ENCODE assay signal across 1 cellular context in the genomic region with DNA sequence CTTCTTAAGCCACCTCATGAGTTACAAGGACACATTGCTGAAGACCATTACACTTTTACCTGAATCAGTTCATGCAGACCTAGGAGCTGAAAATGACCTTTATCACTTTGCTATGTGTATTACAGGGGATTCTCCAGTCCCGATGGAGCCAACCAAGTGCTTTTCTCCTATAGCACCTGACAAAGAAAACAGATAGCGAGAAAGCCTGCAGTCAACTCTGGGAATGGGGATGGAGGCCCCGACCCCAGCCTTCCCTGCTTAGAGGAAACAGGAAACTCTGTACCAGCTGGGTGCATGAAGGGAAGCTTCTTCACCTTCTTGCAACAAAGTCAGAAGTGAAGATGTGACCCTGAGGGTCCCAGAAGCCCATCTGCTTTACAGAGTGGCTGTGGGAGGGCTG.
TF ChIP-seq lines count a peak whose summit lies in the region.

No MANE protein-coding gene starts in this region.

TF ChIP-seq in GM23338, 12 proteins besides CTCF, POLR2A, EP300 and RAD21 (continued from another document):
- TF ChIP-seq, protein P1, sequence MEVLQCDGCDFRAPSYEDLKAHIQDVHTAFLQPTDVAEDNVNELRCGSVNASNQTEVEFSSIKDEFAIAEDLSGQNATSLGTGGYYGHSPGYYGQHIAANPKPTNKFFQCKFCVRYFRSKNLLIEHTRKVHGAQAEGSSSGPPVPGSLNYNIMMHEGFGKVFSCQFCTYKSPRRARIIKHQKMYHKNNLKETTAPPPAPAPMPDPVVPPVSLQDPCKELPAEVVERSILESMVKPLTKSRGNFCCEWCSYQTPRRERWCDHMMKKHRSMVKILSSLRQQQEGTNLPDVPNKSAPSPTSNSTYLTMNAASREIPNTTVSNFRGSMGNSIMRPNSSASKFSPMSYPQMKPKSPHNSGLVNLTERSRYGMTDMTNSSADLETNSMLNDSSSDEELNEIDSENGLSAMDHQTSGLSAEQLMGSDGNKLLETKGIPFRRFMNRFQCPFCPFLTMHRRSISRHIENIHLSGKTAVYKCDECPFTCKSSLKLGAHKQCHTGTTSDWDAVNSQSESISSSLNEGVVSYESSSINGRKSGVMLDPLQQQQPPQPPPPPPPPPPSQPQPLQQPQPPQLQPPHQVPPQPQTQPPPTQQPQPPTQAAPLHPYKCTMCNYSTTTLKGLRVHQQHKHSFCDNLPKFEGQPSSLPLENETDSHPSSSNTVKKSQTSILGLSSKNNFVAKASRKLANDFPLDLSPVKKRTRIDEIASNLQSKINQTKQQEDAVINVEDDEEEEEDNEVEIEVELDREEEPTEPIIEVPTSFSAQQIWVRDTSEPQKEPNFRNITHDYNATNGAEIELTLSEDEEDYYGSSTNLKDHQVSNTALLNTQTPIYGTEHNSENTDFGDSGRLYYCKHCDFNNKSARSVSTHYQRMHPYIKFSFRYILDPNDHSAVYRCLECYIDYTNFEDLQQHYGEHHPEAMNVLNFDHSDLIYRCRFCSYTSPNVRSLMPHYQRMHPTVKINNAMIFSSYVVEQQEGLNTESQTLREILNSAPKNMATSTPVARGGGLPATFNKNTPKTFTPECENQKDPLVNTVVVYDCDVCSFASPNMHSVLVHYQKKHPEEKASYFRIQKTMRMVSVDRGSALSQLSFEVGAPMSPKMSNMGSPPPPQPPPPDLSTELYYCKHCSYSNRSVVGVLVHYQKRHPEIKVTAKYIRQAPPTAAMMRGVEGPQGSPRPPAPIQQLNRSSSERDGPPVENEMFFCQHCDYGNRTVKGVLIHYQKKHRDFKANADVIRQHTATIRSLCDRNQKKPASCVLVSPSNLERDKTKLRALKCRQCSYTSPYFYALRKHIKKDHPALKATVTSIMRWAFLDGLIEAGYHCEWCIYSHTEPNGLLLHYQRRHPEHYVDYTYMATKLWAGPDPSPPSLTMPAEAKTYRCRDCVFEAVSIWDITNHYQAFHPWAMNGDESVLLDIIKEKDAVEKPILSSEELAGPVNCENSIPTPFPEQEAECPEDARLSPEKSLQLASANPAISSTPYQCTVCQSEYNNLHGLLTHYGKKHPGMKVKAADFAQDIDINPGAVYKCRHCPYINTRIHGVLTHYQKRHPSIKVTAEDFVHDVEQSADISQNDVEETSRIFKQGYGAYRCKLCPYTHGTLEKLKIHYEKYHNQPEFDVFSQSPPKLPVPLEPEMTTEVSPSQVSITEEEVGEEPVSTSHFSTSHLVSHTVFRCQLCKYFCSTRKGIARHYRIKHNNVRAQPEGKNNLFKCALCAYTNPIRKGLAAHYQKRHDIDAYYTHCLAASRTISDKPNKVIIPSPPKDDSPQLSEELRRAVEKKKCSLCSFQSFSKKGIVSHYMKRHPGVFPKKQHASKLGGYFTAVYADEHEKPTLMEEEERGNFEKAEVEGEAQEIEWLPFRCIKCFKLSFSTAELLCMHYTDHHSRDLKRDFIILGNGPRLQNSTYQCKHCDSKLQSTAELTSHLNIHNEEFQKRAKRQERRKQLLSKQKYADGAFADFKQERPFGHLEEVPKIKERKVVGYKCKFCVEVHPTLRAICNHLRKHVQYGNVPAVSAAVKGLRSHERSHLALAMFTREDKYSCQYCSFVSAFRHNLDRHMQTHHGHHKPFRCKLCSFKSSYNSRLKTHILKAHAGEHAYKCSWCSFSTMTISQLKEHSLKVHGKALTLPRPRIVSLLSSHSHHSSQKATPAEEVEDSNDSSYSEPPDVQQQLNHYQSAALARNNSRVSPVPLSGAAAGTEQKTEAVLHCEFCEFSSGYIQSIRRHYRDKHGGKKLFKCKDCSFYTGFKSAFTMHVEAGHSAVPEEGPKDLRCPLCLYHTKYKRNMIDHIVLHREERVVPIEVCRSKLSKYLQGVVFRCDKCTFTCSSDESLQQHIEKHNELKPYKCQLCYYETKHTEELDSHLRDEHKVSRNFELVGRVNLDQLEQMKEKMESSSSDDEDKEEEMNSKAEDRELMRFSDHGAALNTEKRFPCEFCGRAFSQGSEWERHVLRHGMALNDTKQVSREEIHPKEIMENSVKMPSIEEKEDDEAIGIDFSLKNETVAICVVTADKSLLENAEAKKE (CRISPR knock-in tag; IDR thresholded peaks at IDR 0.05): no peak
- TF ChIP-seq ZNF114 (CRISPR knock-in tag; IDR thresholded peaks at IDR 0.05): no peak
- TF ChIP-seq ZNF331 (CRISPR knock-in tag; IDR thresholded peaks at IDR 0.05; ENCODE audit: low read depth): no peak
- TF ChIP-seq EZH2phosphoT487 (IDR thresholded peaks at IDR 0.05; ENCODE audit: unreplicated experiment): no peak
- TF ChIP-seq POLR2AphosphoS5 (IDR thresholded peaks at IDR 0.05; ENCODE audit: low read depth): no peak
- TF ChIP-seq NANOG (IDR thresholded peaks at IDR 0.05; ENCODE audit: borderline replicate concordance): no peak
- TF ChIP-seq, protein P2, sequence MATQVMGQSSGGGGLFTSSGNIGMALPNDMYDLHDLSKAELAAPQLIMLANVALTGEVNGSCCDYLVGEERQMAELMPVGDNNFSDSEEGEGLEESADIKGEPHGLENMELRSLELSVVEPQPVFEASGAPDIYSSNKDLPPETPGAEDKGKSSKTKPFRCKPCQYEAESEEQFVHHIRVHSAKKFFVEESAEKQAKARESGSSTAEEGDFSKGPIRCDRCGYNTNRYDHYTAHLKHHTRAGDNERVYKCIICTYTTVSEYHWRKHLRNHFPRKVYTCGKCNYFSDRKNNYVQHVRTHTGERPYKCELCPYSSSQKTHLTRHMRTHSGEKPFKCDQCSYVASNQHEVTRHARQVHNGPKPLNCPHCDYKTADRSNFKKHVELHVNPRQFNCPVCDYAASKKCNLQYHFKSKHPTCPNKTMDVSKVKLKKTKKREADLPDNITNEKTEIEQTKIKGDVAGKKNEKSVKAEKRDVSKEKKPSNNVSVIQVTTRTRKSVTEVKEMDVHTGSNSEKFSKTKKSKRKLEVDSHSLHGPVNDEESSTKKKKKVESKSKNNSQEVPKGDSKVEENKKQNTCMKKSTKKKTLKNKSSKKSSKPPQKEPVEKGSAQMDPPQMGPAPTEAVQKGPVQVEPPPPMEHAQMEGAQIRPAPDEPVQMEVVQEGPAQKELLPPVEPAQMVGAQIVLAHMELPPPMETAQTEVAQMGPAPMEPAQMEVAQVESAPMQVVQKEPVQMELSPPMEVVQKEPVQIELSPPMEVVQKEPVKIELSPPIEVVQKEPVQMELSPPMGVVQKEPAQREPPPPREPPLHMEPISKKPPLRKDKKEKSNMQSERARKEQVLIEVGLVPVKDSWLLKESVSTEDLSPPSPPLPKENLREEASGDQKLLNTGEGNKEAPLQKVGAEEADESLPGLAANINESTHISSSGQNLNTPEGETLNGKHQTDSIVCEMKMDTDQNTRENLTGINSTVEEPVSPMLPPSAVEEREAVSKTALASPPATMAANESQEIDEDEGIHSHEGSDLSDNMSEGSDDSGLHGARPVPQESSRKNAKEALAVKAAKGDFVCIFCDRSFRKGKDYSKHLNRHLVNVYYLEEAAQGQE (IDR thresholded peaks at IDR 0.05; ENCODE audit: unreplicated experiment): no peak
- TF ChIP-seq STAT1 (IDR thresholded peaks at IDR 0.05; ENCODE audit: unreplicated experiment): no peak
- TF ChIP-seq CREB1 (CRISPR knock-in tag; IDR thresholded peaks at IDR 0.05; ENCODE audit: low read depth): no peak
